Comparison of ENCODE assay signal across 1 cellular context in genomic region chr14:101992708-101993107, GRCh38.
TF ChIP-seq lines count a peak whose summit lies in the region.

No MANE protein-coding gene starts in this region.

TF ChIP-seq in GM12878, 131 proteins besides CTCF, POLR2A, EP300 and RAD21 (continued from another document):
- no peak for TF ChIP-seq CUX1 (IDR thresholded peaks at IDR 0.05; ENCODE audit: insufficient replicate concordance, low read depth, low read length)
- TF ChIP-seq IKZF2 (IDR thresholded peaks at IDR 0.05) = peak; percentile 98
- TF ChIP-seq BCL11A (IDR thresholded peaks at IDR 0.05; ENCODE audit: low read depth, low read length) = peak; percentile 58; the same call in 1 of the 2 replicates
- TF ChIP-seq ETV6 (conservative IDR thresholded peaks at IDR 0.05 in 1 of 2, IDR thresholded peaks at IDR 0.05 in 1 of 2; ENCODE audit: borderline replicate concordance in 1 of 2, low read depth in 1 of 2) = no peak
- no peak for TF ChIP-seq HSF1 (IDR thresholded peaks at IDR 0.05; ENCODE audit: low read depth, low read length)
- 0 out of 2 replicates have a peak, but pooled peaks have one; percentile 45 for TF ChIP-seq GATAD2B (conservative IDR thresholded peaks at IDR 0.05; ENCODE audit: low read depth)
- TF ChIP-seq IRF4 (IDR thresholded peaks at IDR 0.05; ENCODE audit: low read depth, low read length) = peak; percentile 96
- no peak for TF ChIP-seq SIN3A (IDR thresholded peaks at IDR 0.05; ENCODE audit: low read depth, low read length)
- no peak for TF ChIP-seq MYB (IDR thresholded peaks at IDR 0.05; ENCODE audit: borderline replicate concordance, low read depth, low read length)
- TF ChIP-seq MLLT1 (IDR thresholded peaks at IDR 0.05) = peak; percentile 67
- no peak for TF ChIP-seq KLF5 (IDR thresholded peaks at IDR 0.05; ENCODE audit: partially characterized antibody)
TF ChIP-seq in GM12878: peak in this region for 36.
